ENCODE assay signal across 19 cellular contexts in the genomic region with DNA sequence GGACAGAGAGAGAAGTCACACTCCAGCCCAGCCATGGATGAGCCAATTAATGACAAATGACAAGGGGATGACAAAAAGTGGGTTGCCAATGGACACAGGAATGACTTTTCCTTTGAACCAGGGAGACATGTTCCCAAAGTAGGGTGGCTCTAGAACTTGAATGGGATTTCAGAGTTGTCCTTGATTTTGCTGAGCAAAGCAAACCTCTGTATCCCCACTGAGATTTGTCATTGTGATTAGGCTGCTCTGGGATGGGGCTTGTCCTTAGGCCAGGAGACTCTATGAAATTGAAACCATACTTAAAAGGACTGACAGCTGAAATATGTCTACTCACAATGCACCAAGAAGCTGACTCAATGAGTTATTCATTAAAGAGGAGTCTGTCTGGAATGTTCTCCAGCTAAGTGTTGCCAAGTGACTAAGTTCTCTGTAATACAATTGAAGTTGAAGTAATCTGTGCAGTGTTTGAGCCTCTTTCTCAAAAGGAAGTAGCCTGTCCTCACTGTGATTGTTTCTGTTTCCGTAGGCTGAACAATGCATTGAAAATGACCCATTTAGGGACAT.
DNase-seq lines count a peak whose midpoint lies in the region; ATAC-seq, FAIRE-seq and TF ChIP-seq lines count a peak whose summit lies in the region.
"Had no signal": no experiment of that assay in that cellular context is flagged by ENCODE, and none has a peak within 500 bp of the region (broad histone marks: within the 10 kb centered on the region; RNA-seq: fewer than 3 reads in every experiment).

No MANE protein-coding gene starts in this region.

- in situ Hi-C loops in GM23248 (cut with MboI) = no loop called here

- H3K9ac ChIP-seq in GM23248 = no peak overlapping the region

- H2AFZ ChIP-seq in GM23248 = peak overlapping the region; percentile 30; the same call in 1 of the 2 replicates

- H3K4me3 ChIP-seq in GM23248 (no peak overlapping the region), fibroblast of mammary gland (ENCODE audit: control insufficient read depth, low read depth, low read length) (no peak overlapping the region), H7 (ENCODE audit: insufficient read depth, low read depth, low read length) (no peak overlapping the region)
- H3K4me3 ChIP-seq: heart left ventricle, spleen had no signal

- H3F3A ChIP-seq in GM23248 (ENCODE audit: insufficient read depth) = no peaks in the 10 kb centered on the region

- H3K79me2 ChIP-seq in GM23248 (ENCODE audit: insufficient read depth) = no peaks in the 10 kb centered on the region

- H4K20me1 ChIP-seq in GM23248 (ENCODE audit: insufficient read depth) = no peaks in the 10 kb centered on the region

- H3K27ac ChIP-seq in GM23248 = peak overlapping the region; percentile 57
- H3K27ac ChIP-seq: heart left ventricle, spleen had no signal

- WGBS in GM23248 (ENCODE audit: low coverage in 1 of 2, low lambda C conversion rate in 2 of 2, missing lambda C conversion rate in 2 of 2), 2 experiments = 23 to 27% methylated on average over 1 of the region's 1 CpG

- peaks cover 3% of the 10 kb centered on the region; the same call in 1 of the 2 replicates for H3K4me1 ChIP-seq in GM23248 (ENCODE audit: insufficient read depth)
- H3K4me1 ChIP-seq: heart left ventricle, spleen had no signal

- no peaks in the 10 kb centered on the region for H3K27me3 ChIP-seq in GM23248 (replicated peaks; ENCODE audit: insufficient read depth)
- no peaks in the 10 kb centered on the region for H3K27me3 ChIP-seq in H7 (ENCODE audit: control insufficient read depth, insufficient read depth, low read length)
- H3K27me3 ChIP-seq: heart left ventricle, spleen had no signal

- no peak for TF ChIP-seq CTCF in fibroblast of mammary gland (conservative IDR thresholded peaks at IDR 0.05; ENCODE audit: control insufficient read depth, insufficient read depth, low read depth, low read length)

- ATAC-seq in SK-N-SH treated with all-trans-retinoic acid at 6 μM for 48 hours = peak; percentile 93
- ATAC-seq: left lobe of liver had no signal

- H3K9me3 ChIP-seq in GM23248 (ENCODE audit: low read depth) = no peaks in the 10 kb centered on the region
- H3K9me3 ChIP-seq: heart left ventricle, spleen had no signal

- H3K36me3 ChIP-seq in GM23248 (ENCODE audit: low read depth) (no peaks in the 10 kb centered on the region), H7 (replicated peaks; ENCODE audit: control insufficient read depth, insufficient read depth, low read length) (no peaks in the 10 kb centered on the region)
- H3K36me3 ChIP-seq: heart left ventricle, spleen had no signal

- DNase-seq in GM23248 = peak; percentile 65
- DNase-seq in fibroblast of mammary gland (ENCODE audit: low read depth) = peak; percentile 95
- DNase-seq in renal cortical epithelial cell (ENCODE audit: low read depth) = peak; percentile 99
- DNase-seq in stimulated activated CD4-positive, alpha-beta T cell treated with anti-CD3 and anti-CD28 coated beads, Interleukin-4, amount 100 ng/mL, for 1 hour = no peak
- DNase-seq in NCI-H2107 treated with DMSO at 0.1 percent for 48 hours (lab: John Stamatoyannopoulos, UW; ENCODE audit: unreplicated experiment) = no peak
- DNase-seq in H54 (ENCODE audit: insufficient read length, low spot score) = no peak
- no peak for DNase-seq in H7
- DNase-seq: activated naive CD4-positive, alpha-beta T cell treated with anti-CD3 and anti-CD28 coated beads, Interleukin-2, amount 50 U/mL, for 16 hours; Calu3; cortex of kidney; heart left ventricle; NCI-H1105 treated with DMSO at 0.1 percent for 48 hours; NCI-H526; nephron progenitor cell; Right ventricle myocardium superior; spleen had no signal

- H3K9me2 ChIP-seq in GM23248 (ENCODE audit: insufficient read depth) = no peaks in the 10 kb centered on the region

- TF ChIP-seq POLR2A in H54 (IDR thresholded peaks at IDR 0.05; ENCODE audit: low read depth, low read length) = no peak

- peak overlapping the region; percentile 9 for H3K4me2 ChIP-seq in GM23248 (ENCODE audit: unreplicated experiment)

- FAIRE-seq in H54 (lab: Jason Lieb, UNC) = no peak
- FAIRE-seq: TTC549 had no signal

TF ChIP-seq in SK-N-SH treated with all-trans-retinoic acid at 6 μM for 48 hours, 23 proteins besides CTCF, POLR2A, EP300 and RAD21 (continues in another document):
- TF ChIP-seq SNAI2 (CRISPR knock-in tag; IDR thresholded peaks at IDR 0.05) (no peak), CREB5 (CRISPR knock-in tag; IDR thresholded peaks at IDR 0.05; ENCODE audit: low read depth) (no peak), ZC3H10 (CRISPR knock-in tag; IDR thresholded peaks at IDR 0.05) (no peak), ESRRG (CRISPR knock-in tag; IDR thresholded peaks at IDR 0.05) (no peak), TOX (CRISPR knock-in tag; IDR thresholded peaks at IDR 0.05; ENCODE audit: borderline replicate concordance) (0 out of 2 replicates have a peak, but pooled peaks have one; percentile 45), ZNF70 (CRISPR knock-in tag; IDR thresholded peaks at IDR 0.05) (no peak)
- TF ChIP-seq, protein P1, sequence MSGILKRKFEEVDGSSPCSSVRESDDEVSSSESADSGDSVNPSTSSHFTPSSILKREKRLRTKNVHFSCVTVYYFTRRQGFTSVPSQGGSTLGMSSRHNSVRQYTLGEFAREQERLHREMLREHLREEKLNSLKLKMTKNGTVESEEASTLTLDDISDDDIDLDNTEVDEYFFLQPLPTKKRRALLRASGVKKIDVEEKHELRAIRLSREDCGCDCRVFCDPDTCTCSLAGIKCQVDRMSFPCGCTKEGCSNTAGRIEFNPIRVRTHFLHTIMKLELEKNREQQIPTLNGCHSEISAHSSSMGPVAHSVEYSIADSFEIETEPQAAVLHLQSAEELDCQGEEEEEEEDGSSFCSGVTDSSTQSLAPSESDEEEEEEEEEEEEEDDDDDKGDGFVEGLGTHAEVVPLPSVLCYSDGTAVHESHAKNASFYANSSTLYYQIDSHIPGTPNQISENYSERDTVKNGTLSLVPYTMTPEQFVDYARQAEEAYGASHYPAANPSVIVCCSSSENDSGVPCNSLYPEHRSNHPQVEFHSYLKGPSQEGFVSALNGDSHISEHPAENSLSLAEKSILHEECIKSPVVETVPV (CRISPR knock-in tag; IDR thresholded peaks at IDR 0.05) = no peak
- TF ChIP-seq, protein P2, sequence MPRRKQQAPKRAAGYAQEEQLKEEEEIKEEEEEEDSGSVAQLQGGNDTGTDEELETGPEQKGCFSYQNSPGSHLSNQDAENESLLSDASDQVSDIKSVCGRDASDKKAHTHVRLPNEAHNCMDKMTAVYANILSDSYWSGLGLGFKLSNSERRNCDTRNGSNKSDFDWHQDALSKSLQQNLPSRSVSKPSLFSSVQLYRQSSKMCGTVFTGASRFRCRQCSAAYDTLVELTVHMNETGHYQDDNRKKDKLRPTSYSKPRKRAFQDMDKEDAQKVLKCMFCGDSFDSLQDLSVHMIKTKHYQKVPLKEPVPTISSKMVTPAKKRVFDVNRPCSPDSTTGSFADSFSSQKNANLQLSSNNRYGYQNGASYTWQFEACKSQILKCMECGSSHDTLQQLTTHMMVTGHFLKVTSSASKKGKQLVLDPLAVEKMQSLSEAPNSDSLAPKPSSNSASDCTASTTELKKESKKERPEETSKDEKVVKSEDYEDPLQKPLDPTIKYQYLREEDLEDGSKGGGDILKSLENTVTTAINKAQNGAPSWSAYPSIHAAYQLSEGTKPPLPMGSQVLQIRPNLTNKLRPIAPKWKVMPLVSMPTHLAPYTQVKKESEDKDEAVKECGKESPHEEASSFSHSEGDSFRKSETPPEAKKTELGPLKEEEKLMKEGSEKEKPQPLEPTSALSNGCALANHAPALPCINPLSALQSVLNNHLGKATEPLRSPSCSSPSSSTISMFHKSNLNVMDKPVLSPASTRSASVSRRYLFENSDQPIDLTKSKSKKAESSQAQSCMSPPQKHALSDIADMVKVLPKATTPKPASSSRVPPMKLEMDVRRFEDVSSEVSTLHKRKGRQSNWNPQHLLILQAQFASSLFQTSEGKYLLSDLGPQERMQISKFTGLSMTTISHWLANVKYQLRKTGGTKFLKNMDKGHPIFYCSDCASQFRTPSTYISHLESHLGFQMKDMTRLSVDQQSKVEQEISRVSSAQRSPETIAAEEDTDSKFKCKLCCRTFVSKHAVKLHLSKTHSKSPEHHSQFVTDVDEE (CRISPR knock-in tag; IDR thresholded peaks at IDR 0.05) = no peak
- TF ChIP-seq, protein P3, sequence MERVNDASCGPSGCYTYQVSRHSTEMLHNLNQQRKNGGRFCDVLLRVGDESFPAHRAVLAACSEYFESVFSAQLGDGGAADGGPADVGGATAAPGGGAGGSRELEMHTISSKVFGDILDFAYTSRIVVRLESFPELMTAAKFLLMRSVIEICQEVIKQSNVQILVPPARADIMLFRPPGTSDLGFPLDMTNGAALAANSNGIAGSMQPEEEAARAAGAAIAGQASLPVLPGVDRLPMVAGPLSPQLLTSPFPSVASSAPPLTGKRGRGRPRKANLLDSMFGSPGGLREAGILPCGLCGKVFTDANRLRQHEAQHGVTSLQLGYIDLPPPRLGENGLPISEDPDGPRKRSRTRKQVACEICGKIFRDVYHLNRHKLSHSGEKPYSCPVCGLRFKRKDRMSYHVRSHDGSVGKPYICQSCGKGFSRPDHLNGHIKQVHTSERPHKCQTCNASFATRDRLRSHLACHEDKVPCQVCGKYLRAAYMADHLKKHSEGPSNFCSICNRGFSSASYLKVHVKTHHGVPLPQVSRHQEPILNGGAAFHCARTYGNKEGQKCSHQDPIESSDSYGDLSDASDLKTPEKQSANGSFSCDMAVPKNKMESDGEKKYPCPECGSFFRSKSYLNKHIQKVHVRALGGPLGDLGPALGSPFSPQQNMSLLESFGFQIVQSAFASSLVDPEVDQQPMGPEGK (CRISPR knock-in tag; IDR thresholded peaks at IDR 0.05; ENCODE audit: borderline replicate concordance) = no peak

Comparison
In these comparisons a context has a peak if more than half of its experiments do, and no peak if none do; other contexts are left out.
1. DNase-seq: peak in GM23248 (single experiment), fibroblast of mammary gland (single experiment) and renal cortical epithelial cell (single experiment); none in stimulated activated CD4-positive, alpha-beta T cell treated with anti-CD3 and anti-CD28 coated beads, Interleukin-4, amount 100 ng/mL, for 1 hour (single experiment), NCI-H2107 treated with DMSO at 0.1 percent for 48 hours (single experiment), H54 (single experiment) and H7 (single experiment).